ENCODE assay signal across 1 cellular context in genomic region chr10:123154092-123154942, GRCh38.
TF ChIP-seq lines count a peak whose summit lies in the region.

Gene BUB3 (plus strand): TSS chr10:123154402. CDS start chr10:123154918, 516 bp downstream.

TF ChIP-seq in HepG2, 621 proteins besides CTCF, POLR2A, EP300 and RAD21 (continued from another document and continues in another):
- TF ChIP-seq ZNF710 (CRISPR knock-in tag; IDR thresholded peaks at IDR 0.05; ENCODE audit: borderline replicate concordance) = no peak
- no peak for TF ChIP-seq SP140L (CRISPR knock-in tag; IDR thresholded peaks at IDR 0.05; ENCODE audit: borderline replicate concordance)
- TF ChIP-seq POLR2AphosphoS5 (IDR thresholded peaks at IDR 0.05; ENCODE audit: low read depth, low read length) = peak; percentile 96
- TF ChIP-seq ZZZ3 (CRISPR knock-in tag; IDR thresholded peaks at IDR 0.05; ENCODE audit: borderline replicate concordance) = peak; percentile 32; the same call in 1 of the 2 replicates
- TF ChIP-seq ZNF274 (CRISPR knock-in tag; IDR thresholded peaks at IDR 0.05) = 0 out of 2 replicates have a peak, but pooled peaks have one; percentile 71
- TF ChIP-seq CSRNP1 (CRISPR knock-in tag; IDR thresholded peaks at IDR 0.05) = peak; percentile 39; the same call in 1 of the 2 replicates
- TF ChIP-seq ZNF232 (CRISPR knock-in tag; IDR thresholded peaks at IDR 0.05; ENCODE audit: borderline replicate concordance) = no peak
- peak; percentile 59; the same call in 1 of the 2 replicates for TF ChIP-seq ZNF607 (CRISPR knock-in tag; IDR thresholded peaks at IDR 0.05; ENCODE audit: borderline replicate concordance)
- TF ChIP-seq ZNF350 (CRISPR knock-in tag; IDR thresholded peaks at IDR 0.05; ENCODE audit: borderline replicate concordance, low read depth) = peak; percentile 75; the same call in 1 of the 2 replicates
- TF ChIP-seq ARNT2 (CRISPR knock-in tag; IDR thresholded peaks at IDR 0.05; ENCODE audit: low read depth) = 0 out of 2 replicates have a peak, but pooled peaks have one; percentile 72
- peak; percentile 57; the same call in 1 of the 2 replicates for TF ChIP-seq KDM5A (IDR thresholded peaks at IDR 0.05; ENCODE audit: borderline replicate concordance, low read length)
- peak; percentile 96 for TF ChIP-seq POLR2G (IDR thresholded peaks at IDR 0.05; ENCODE audit: low read depth, low read length)
- TF ChIP-seq ZNF574 (CRISPR knock-in tag; IDR thresholded peaks at IDR 0.05) = peak; percentile 95
- TF ChIP-seq KMT2A (CRISPR knock-in tag; IDR thresholded peaks at IDR 0.05) = no peak; the same call in 1 of the 2 replicates
- TF ChIP-seq ZNF704 (CRISPR knock-in tag; IDR thresholded peaks at IDR 0.05; ENCODE audit: borderline replicate concordance) = 0 out of 2 replicates have a peak, but pooled peaks have one; percentile 18
- peak; percentile 11 for TF ChIP-seq THRA (CRISPR knock-in tag; IDR thresholded peaks at IDR 0.05; ENCODE audit: borderline replicate concordance)
- TF ChIP-seq E2F5 (CRISPR knock-in tag; conservative IDR thresholded peaks at IDR 0.05) = peak; percentile 70
- peak; percentile 4; the same call in 1 of the 2 replicates for TF ChIP-seq MEIS2 (CRISPR knock-in tag; IDR thresholded peaks at IDR 0.05)
- TF ChIP-seq UBTF (CRISPR knock-in tag; IDR thresholded peaks at IDR 0.05) = no peak; the same call in 1 of the 2 replicates
- peak; percentile 80 for TF ChIP-seq PATZ1 (CRISPR knock-in tag; IDR thresholded peaks at IDR 0.05)
- peak; percentile 46; the same call in 1 of the 2 replicates for TF ChIP-seq ZNF280B (CRISPR knock-in tag; IDR thresholded peaks at IDR 0.05; ENCODE audit: borderline replicate concordance)
- TF ChIP-seq MTERF4 (CRISPR knock-in tag; IDR thresholded peaks at IDR 0.05) = no peak; the same call in 1 of the 2 replicates
- peak; percentile 78 for TF ChIP-seq ZGPAT (CRISPR knock-in tag; IDR thresholded peaks at IDR 0.05)
- TF ChIP-seq SAFB2 (CRISPR knock-in tag; IDR thresholded peaks at IDR 0.05; ENCODE audit: borderline replicate concordance, low read depth) = peak; percentile 61; the same call in 1 of the 2 replicates
- peak; percentile 72 for TF ChIP-seq ZNF878 (CRISPR knock-in tag; IDR thresholded peaks at IDR 0.05)
- peak; percentile 96 for TF ChIP-seq GABPB1 (CRISPR knock-in tag; IDR thresholded peaks at IDR 0.05)
- TF ChIP-seq FOXP4 (CRISPR knock-in tag; IDR thresholded peaks at IDR 0.05) = peak; percentile 15; the same call in 1 of the 2 replicates
- peak; percentile 50; the same call in 1 of the 2 replicates for TF ChIP-seq CHD2 (IDR thresholded peaks at IDR 0.05; ENCODE audit: low read depth, low read length)
- TF ChIP-seq CENPX (CRISPR knock-in tag; IDR thresholded peaks at IDR 0.05) = no peak
- no peak for TF ChIP-seq ZNF598 (CRISPR knock-in tag; IDR thresholded peaks at IDR 0.05; ENCODE audit: borderline replicate concordance)
- peak; percentile 34; the same call in 1 of the 2 replicates for TF ChIP-seq SIN3A (IDR thresholded peaks at IDR 0.05; ENCODE audit: borderline replicate concordance, low read depth, low read length)
